In genomic region chrX:2608638-2609430, GRCh38 we compare ENCODE assay signal across 1 cellular context.
TF ChIP-seq lines count a peak whose summit lies in the region.

No MANE protein-coding gene starts in this region.

TF ChIP-seq in HepG2, 621 proteins besides CTCF, POLR2A, EP300 and RAD21 (continued from another document and continues in another):
- TF ChIP-seq ZNF546 (CRISPR knock-in tag; conservative IDR thresholded peaks at IDR 0.05) (peak; percentile 77; the same call in 1 of the 2 replicates), PRDM10 (CRISPR knock-in tag; IDR thresholded peaks at IDR 0.05; ENCODE audit: low read depth) (no peak), PRPF4 (IDR thresholded peaks at IDR 0.05; ENCODE audit: low read depth, low read length, poor library complexity, severe bottlenecking) (no peak), ZNF136 (CRISPR knock-in tag; IDR thresholded peaks at IDR 0.05; ENCODE audit: low read depth) (no peak), STAG1 (CRISPR knock-in tag; IDR thresholded peaks at IDR 0.05) (no peak), E2F5 (CRISPR knock-in tag; conservative IDR thresholded peaks at IDR 0.05) (no peak), ZNF430 (CRISPR knock-in tag; IDR thresholded peaks at IDR 0.05) (no peak), PCBP2 (optimal IDR thresholded peaks at IDR 0.05; ENCODE audit: low read depth, low read length, poor library complexity, severe bottlenecking) (no peak), MTF2 (CRISPR knock-in tag; IDR thresholded peaks at IDR 0.05; ENCODE audit: borderline replicate concordance) (no peak), SMARCC2 (IDR thresholded peaks at IDR 0.05) (no peak), ZNF672 (CRISPR knock-in tag; IDR thresholded peaks at IDR 0.05) (no peak), SUZ12 (IDR thresholded peaks at IDR 0.05; ENCODE audit: low read depth, low read length) (no peak), THRA (CRISPR knock-in tag; IDR thresholded peaks at IDR 0.05; ENCODE audit: borderline replicate concordance) (no peak), NR2F1 (CRISPR knock-in tag; IDR thresholded peaks at IDR 0.05) (no peak), ZNF800 (CRISPR knock-in tag; IDR thresholded peaks at IDR 0.05) (no peak), ZC3H4 (CRISPR knock-in tag; IDR thresholded peaks at IDR 0.05; ENCODE audit: borderline replicate concordance) (no peak), ZNF720 (CRISPR knock-in tag; IDR thresholded peaks at IDR 0.05) (no peak), NFRKB (IDR thresholded peaks at IDR 0.05) (no peak), ETV5 (CRISPR knock-in tag; IDR thresholded peaks at IDR 0.05; ENCODE audit: borderline replicate concordance) (no peak; the same call in 1 of the 2 replicates), ATF1 (CRISPR knock-in tag; IDR thresholded peaks at IDR 0.05) (no peak), RFX3 (CRISPR knock-in tag; IDR thresholded peaks at IDR 0.05) (no peak), ZNF513 (CRISPR knock-in tag; conservative IDR thresholded peaks at IDR 0.05) (no peak), ZNF512B (CRISPR knock-in tag; IDR thresholded peaks at IDR 0.05; ENCODE audit: borderline replicate concordance) (no peak), ZNF674 (CRISPR knock-in tag; IDR thresholded peaks at IDR 0.05; ENCODE audit: low read depth) (no peak), MYC (CRISPR knock-in tag; IDR thresholded peaks at IDR 0.05; ENCODE audit: borderline replicate concordance) (no peak; the same call in 1 of the 2 replicates), ZFYVE20 (CRISPR knock-in tag; IDR thresholded peaks at IDR 0.05; ENCODE audit: borderline replicate concordance, low read depth) (no peak), TP53 (CRISPR knock-in tag; conservative IDR thresholded peaks at IDR 0.05) (no peak), ZNF597 (CRISPR knock-in tag; IDR thresholded peaks at IDR 0.05) (no peak), IRF9 (CRISPR knock-in tag; IDR thresholded peaks at IDR 0.05; ENCODE audit: borderline replicate concordance) (no peak), GZF1 (CRISPR knock-in tag; IDR thresholded peaks at IDR 0.05) (no peak), ZNF460 (CRISPR knock-in tag; IDR thresholded peaks at IDR 0.05; ENCODE audit: borderline replicate concordance) (no peak), FIP1L1 (IDR thresholded peaks at IDR 0.05; ENCODE audit: borderline replicate concordance, insufficient read depth, low read depth, low read length) (no peak), MIER2 (CRISPR knock-in tag; IDR thresholded peaks at IDR 0.05) (no peak), ZBTB4 (CRISPR knock-in tag; IDR thresholded peaks at IDR 0.05; ENCODE audit: borderline replicate concordance) (0 out of 2 replicates have a peak, but pooled peaks have one; percentile 14), PHF8 (CRISPR knock-in tag; IDR thresholded peaks at IDR 0.05) (peak; percentile 67), MEIS2 (CRISPR knock-in tag; IDR thresholded peaks at IDR 0.05) (no peak), ZNF335 (CRISPR knock-in tag; IDR thresholded peaks at IDR 0.05) (no peak), ZSCAN20 (CRISPR knock-in tag; IDR thresholded peaks at IDR 0.05; ENCODE audit: borderline replicate concordance) (no peak), ZNF296 (CRISPR knock-in tag; conservative IDR thresholded peaks at IDR 0.05) (no peak), ZNF878 (CRISPR knock-in tag; IDR thresholded peaks at IDR 0.05) (no peak), HMG20B (CRISPR knock-in tag; conservative IDR thresholded peaks at IDR 0.05) (no peak), MTF1 (CRISPR knock-in tag; IDR thresholded peaks at IDR 0.05) (no peak), GATAD2A (CRISPR knock-in tag; IDR thresholded peaks at IDR 0.05) (no peak; the same call in 1 of the 2 replicates), TCF7 (IDR thresholded peaks at IDR 0.05; ENCODE audit: low read depth) (no peak), ZNF24 (IDR thresholded peaks at IDR 0.05) (no peak), ZKSCAN1 (IDR thresholded peaks at IDR 0.05; ENCODE audit: low read length) (no peak), ZNF550 (CRISPR knock-in tag; IDR thresholded peaks at IDR 0.05; ENCODE audit: borderline replicate concordance) (no peak), ELF4 (CRISPR knock-in tag; IDR thresholded peaks at IDR 0.05; ENCODE audit: borderline replicate concordance) (no peak), POLR2AphosphoS2 (IDR thresholded peaks at IDR 0.05; ENCODE audit: low read depth, low read length) (no peak), CERS6 (CRISPR knock-in tag; IDR thresholded peaks at IDR 0.05) (no peak)
